ENCODE assay signal across 16 cellular contexts in genomic region chr10:124731551-124731950, GRCh38. TPM values are rescaled to one million over a fixed set of nuclear protein-coding genes. Genes with fewer than 3 reads are reported as not detected.
A peak's percentile ranks its signal among the peaks of the same experiment; 100 is the strongest.
DNase-seq lines count a peak whose midpoint lies in the region; ATAC-seq and TF ChIP-seq lines count a peak whose summit lies in the region.
"Had no signal": no experiment of that assay in that cellular context is flagged by ENCODE, and none has a peak within 500 bp of the region (broad histone marks: within the 10 kb centered on the region; RNA-seq: fewer than 3 reads in every experiment).

No MANE protein-coding gene starts in this region.

- H3K27me3 ChIP-seq in right atrium auricular region (no peaks in the 10 kb centered on the region), gastrocnemius medialis (no peaks in the 10 kb centered on the region), uterus (no peaks in the 10 kb centered on the region)
- no peaks in the 10 kb centered on the region for H3K27me3 ChIP-seq in effector memory CD4-positive, alpha-beta T cell (replicated peaks; ENCODE audit: control insufficient read depth, insufficient read depth, low read length, poor library complexity, severe bottlenecking)

- no peak overlapping the region for H3K4me3 ChIP-seq in right atrium auricular region
- no peak overlapping the region for H3K4me3 ChIP-seq in effector memory CD4-positive, alpha-beta T cell (ENCODE audit: insufficient read depth, low read depth, low read length, poor library complexity, severe bottlenecking)
- no peak overlapping the region for H3K4me3 ChIP-seq in gastrocnemius medialis
- H3K4me3 ChIP-seq in uterus = no peak overlapping the region

- DNase-seq in right atrium auricular region (ENCODE audit: low spot score) = peak; percentile 46
- DNase-seq in left cardiac atrium = no peak
- DNase-seq in effector memory CD4-positive, alpha-beta T cell = no peak
- no peak for DNase-seq in gastrocnemius medialis
- peak in 1 of 2 donors; percentile 17 for DNase-seq in uterus
- no peak for DNase-seq in hypothalamus (lab: John Stamatoyannopoulos, UW)
- DNase-seq in NCI-H748 treated with DMSO at 0.1 percent for 48 hours (lab: John Stamatoyannopoulos, UW) = no peak
- DNase-seq: activated CD8-positive, alpha-beta T cell treated with anti-CD3 and anti-CD28 coated beads, Interleukin-2, amount 10 ng/mL, durations not matched to agents 7 days and 5 days; activated naive CD4-positive, alpha-beta T cell treated with anti-CD3 and anti-CD28 coated beads, Interleukin-2, amount 50 U/mL, for 16 hours; DMS79 treated with DMSO at 0.1 percent for 48 hours; HFFc6; NCI-H2081; NCI-H774; T-helper 9 cell had no signal

- TF ChIP-seq POLR2A in gastrocnemius medialis (IDR thresholded peaks at IDR 0.05) = no peak
- no peak for TF ChIP-seq POLR2A in uterus (IDR thresholded peaks at IDR 0.05)

- peak overlapping the region; percentile 78 to 79 for H3K27ac ChIP-seq in right atrium auricular region
- H3K27ac ChIP-seq in effector memory CD4-positive, alpha-beta T cell (ENCODE audit: insufficient read depth, low read length, poor library complexity, severe bottlenecking) = peak overlapping the region; percentile 80
- H3K27ac ChIP-seq in gastrocnemius medialis = peak overlapping the region; percentile 92 to 97 (median 92)
- H3K27ac ChIP-seq in uterus = peak overlapping the region; percentile 88 to 92

- in situ Hi-C loops in gastrocnemius medialis (cut with MboI; ENCODE audit: low sequenced_read_pairs in 4 of 4) = loop anchor here in 2 of 4 donors (25.0 kb wide), 2 partner anchors 94 to 194 kb away; no protein-coding TSS in a partner anchor

- intact Hi-C loops in left cardiac atrium (cut with DNase I) = loop anchor here in 1 of 2 donors (10.0 kb wide), 1 partner anchor 47 kb away; no protein-coding TSS in a partner anchor
- intact Hi-C loops in gastrocnemius medialis (cut with DNase I; ENCODE audit: low total_unique reads) = loop anchor here (10.0 kb wide), 1 partner anchor 423 kb away; no protein-coding TSS in a partner anchor
- intact Hi-C loops in uterus (cut with DNase I; ENCODE audit: low total_unique reads) = no loop called here

- ATAC-seq in left cardiac atrium (no peak), gastrocnemius medialis (no peak), HG02798 (IDR thresholded peaks at IDR 0.05; ENCODE audit: poor library complexity, unreplicated experiment) (no peak)
- ATAC-seq: activated CD8-positive, alpha-beta T cell treated with anti-CD3 and anti-CD28 coated beads, Interleukin-2, amount 10 ng/mL, durations not matched to agents 7 days and 5 days; sciatic nerve had no signal

- H3K9me3 ChIP-seq in right atrium auricular region (no peaks in the 10 kb centered on the region), gastrocnemius medialis (no peaks in the 10 kb centered on the region), uterus (no peaks in the 10 kb centered on the region)
- H3K9me3 ChIP-seq in effector memory CD4-positive, alpha-beta T cell (ENCODE audit: control insufficient read depth, low read length) = no peaks in the 10 kb centered on the region

- H3K4me1 ChIP-seq in right atrium auricular region (peaks cover 0 to 100% of the 10 kb centered on the region in 2 donors), gastrocnemius medialis (peaks cover 100% of the 10 kb centered on the region in 2 donors), uterus (peaks cover 13 to 42% of the 10 kb centered on the region in 2 donors)
- H3K4me1 ChIP-seq in effector memory CD4-positive, alpha-beta T cell (ENCODE audit: control insufficient read depth, insufficient read depth, low read length, poor library complexity, severe bottlenecking) = peaks cover 99% of the 10 kb centered on the region

- H3K36me3 ChIP-seq in right atrium auricular region (no peaks in the 10 kb centered on the region), gastrocnemius medialis (no peaks in the 10 kb centered on the region), uterus (no peaks in the 10 kb centered on the region)
- H3K36me3 ChIP-seq in effector memory CD4-positive, alpha-beta T cell (ENCODE audit: control insufficient read depth, insufficient read depth, low read length) = no peaks in the 10 kb centered on the region

- TF ChIP-seq CTCF in right atrium auricular region (IDR thresholded peaks at IDR 0.05) = no peak
- no peak for TF ChIP-seq CTCF in gastrocnemius medialis (IDR thresholded peaks at IDR 0.05 in 4 of 5, conservative IDR thresholded peaks at IDR 0.05 in 1 of 5)
- TF ChIP-seq CTCF in uterus (IDR thresholded peaks at IDR 0.05) = no peak

RNA-seq across cellular contexts. Expression of gene FAM53B, which starts 12.6 kb away (rescaled TPM):
- 10 to 100 TPM; 30.3 to 31.1 TPM for total RNA-seq in right atrium auricular region
- 10 to 100 TPM; 23.3 to 31.4 TPM for total RNA-seq in left cardiac atrium
- 100 to 1,000 TPM; 140 to 253 (median 192) TPM for total RNA-seq in gastrocnemius medialis
- 10 to 100 TPM; 10.9 to 94.3 (median 67.8) TPM for total RNA-seq in uterus
